ENCODE assay signal across 25 cellular contexts in genomic region chr17:39894681-39895376, GRCh38. TPM values are rescaled to one million over a fixed set of nuclear protein-coding genes. Genes with fewer than 3 reads are reported as not detected.
DNase-seq lines count a peak whose midpoint lies in the region; ATAC-seq and TF ChIP-seq lines count a peak whose summit lies in the region.
"Had no signal": no experiment of that assay in that cellular context is flagged by ENCODE, and none has a peak within 500 bp of the region (broad histone marks: within the 10 kb centered on the region; RNA-seq: fewer than 3 reads in every experiment).

No MANE protein-coding gene starts in this region.

- intact Hi-C loops in activated CD4-positive, alpha-beta T cell treated with anti-CD3 and anti-CD28 coated beads for 36 hours (cut with DNase I, micrococcal nuclease) = no loop called here
- intact Hi-C loops in activated CD4-positive, alpha-beta memory T cell treated with anti-CD3 and anti-CD28 coated beads for 36 hours (cut with micrococcal nuclease) = no loop called here
- intact Hi-C loops in uterus (cut with DNase I; ENCODE audit: low total_unique reads) = no loop called here

- POLR2A ChIA-PET in activated CD4-positive, alpha-beta T cell treated with anti-CD3 and anti-CD28 coated beads for 36 hours (lab: Charles Lee) = interaction anchor here (0.5 to 0.7 kb wide), 3 partner anchors 19 to 76 kb away, joined by 3 to 17 read pairs (median 3); no protein-coding TSS in a partner anchor
- POLR2A ChIA-PET in activated CD4-positive, alpha-beta memory T cell treated with anti-CD3 and anti-CD28 coated beads for 36 hours (lab: Charles Lee) = interaction anchor here (0.5 to 1.3 kb wide), 5 partner anchors 20 to 667 kb away, joined by 3 to 4 read pairs (median 3); no protein-coding TSS in a partner anchor

- no peak for TF ChIP-seq POLR2A in uterus (IDR thresholded peaks at IDR 0.05)

- no peak for DNase-seq in activated CD4-positive, alpha-beta T cell treated with anti-CD3 and anti-CD28 coated beads for 36 hours
- DNase-seq in activated CD4-positive, alpha-beta T cell treated with anti-CD3 and anti-CD28 coated beads, Interleukin-2, amount 50 U/mL, for 4 hours = no peak
- DNase-seq in NAMALWA (ENCODE audit: low spot score) (peak; percentile 14), uterus (no peak), NCI-H1694 treated with DMSO at 0.1 percent for 48 hours (lab: John Stamatoyannopoulos, UW) (no peak), NCI-H146 treated with DMSO at 0.1 percent for 48 hours (lab: John Stamatoyannopoulos, UW; ENCODE audit: unreplicated experiment) (no peak)
- no peak for DNase-seq in activated CD4-positive, alpha-beta memory T cell treated with anti-CD3 and anti-CD28 coated beads for 36 hours
- DNase-seq: activated CD4-positive, alpha-beta T cell treated with anti-CD3 and anti-CD28 coated beads, Interleukin-2, amount 50 U/mL, for 48 hours; activated effector memory CD4-positive, alpha-beta T cell treated with anti-CD3 and anti-CD28 coated beads, Interleukin-2, amount 50 U/mL, for 16 hours; CD4-positive, alpha-beta memory T cell; DND-41; gastrocnemius medialis; Kasumi-1; left colon; mucosa of descending colon; NCI-H1417 treated with DMSO at 0.1 percent for 48 hours; NK-92 treated with Interleukin-12 subunit alpha and Interleukin-12 subunit beta, amount 100 ng/mL, for 24 hours; right cardiac atrium; Right ventricle myocardium superior; T1000; upper lobe of left lung had no signal

- H3K36me3 ChIP-seq in neutrophil (no peaks in the 10 kb centered on the region), uterus (no peaks in the 10 kb centered on the region)
- H3K36me3 ChIP-seq: gastrocnemius medialis, upper lobe of left lung had no signal

- H3K9me3 Mint-ChIP-seq in activated CD4-positive, alpha-beta T cell treated with anti-CD3 and anti-CD28 coated beads for 36 hours (ENCODE audit: low read depth) = no peaks in the 10 kb centered on the region
- no peaks in the 10 kb centered on the region for H3K9me3 Mint-ChIP-seq in activated CD4-positive, alpha-beta memory T cell treated with anti-CD3 and anti-CD28 coated beads for 36 hours
- H3K9me3 Mint-ChIP-seq: CD4-positive, alpha-beta memory T cell; stimulated activated naive CD8-positive, alpha-beta T cell treated with anti-CD3 and anti-CD28 coated beads, Interleukin-15, Interleukin-2, amounts not matched to agents 100 ng/mL and 50 ng/mL, for 24 hours had no signal

- no peaks in the 10 kb centered on the region for H3K27me3 Mint-ChIP-seq in activated CD4-positive, alpha-beta T cell treated with anti-CD3 and anti-CD28 coated beads for 36 hours
- peaks cover 2% of the 10 kb centered on the region for H3K27me3 Mint-ChIP-seq in activated CD4-positive, alpha-beta memory T cell treated with anti-CD3 and anti-CD28 coated beads for 36 hours
- H3K27me3 Mint-ChIP-seq: stimulated activated naive CD8-positive, alpha-beta T cell treated with anti-CD3 and anti-CD28 coated beads, Interleukin-15, Interleukin-2, amounts not matched to agents 100 ng/mL and 50 ng/mL, for 24 hours had no signal

- H3K4me3 ChIP-seq in neutrophil (ENCODE audit: low read depth in 1 of 2, low read length in 1 of 2) (no peak overlapping the region), uterus (no peak overlapping the region)
- H3K4me3 ChIP-seq: gastrocnemius medialis, mucosa of descending colon, upper lobe of left lung had no signal

- H3K9me3 ChIP-seq in neutrophil (no peaks in the 10 kb centered on the region), uterus (no peaks in the 10 kb centered on the region)
- H3K9me3 ChIP-seq: gastrocnemius medialis, mucosa of descending colon, upper lobe of left lung had no signal

- H3K4me1 ChIP-seq in neutrophil (ENCODE audit: control insufficient read depth in 1 of 2, insufficient read depth in 1 of 2, low read depth in 1 of 2, low read length in 1 of 2) = peaks cover 18% of the 10 kb centered on the region in 2 experiments
- H3K4me1 ChIP-seq in uterus = no peaks in the 10 kb centered on the region
- H3K4me1 ChIP-seq: gastrocnemius medialis, upper lobe of left lung had no signal

- H3K36me3 Mint-ChIP-seq in activated CD4-positive, alpha-beta T cell treated with anti-CD3 and anti-CD28 coated beads for 36 hours (ENCODE audit: low read depth) = no peaks in the 10 kb centered on the region
- H3K36me3 Mint-ChIP-seq in activated CD4-positive, alpha-beta memory T cell treated with anti-CD3 and anti-CD28 coated beads for 36 hours = no peaks in the 10 kb centered on the region
- H3K36me3 Mint-ChIP-seq: CD4-positive, alpha-beta memory T cell had no signal

- H3K27ac ChIP-seq in neutrophil (peak overlapping the region; percentile 45), uterus (no peak overlapping the region)
- H3K27ac ChIP-seq: epithelial cell of prostate, gastrocnemius medialis, upper lobe of left lung had no signal

- ATAC-seq in activated CD4-positive, alpha-beta T cell treated with anti-CD3 and anti-CD28 coated beads for 36 hours = peak; percentile 74
- ATAC-seq: gastrocnemius medialis, mucosa of descending colon, right cardiac atrium had no signal

- CTCF ChIA-PET in activated CD4-positive, alpha-beta T cell treated with anti-CD3 and anti-CD28 coated beads for 36 hours (lab: Charles Lee) = interaction anchor here (1.0 to 2.4 kb wide), 8 partner anchors 8 to 273 kb away, joined by 3 to 8 read pairs (median 4); partner anchors contain the start of gene MIEN1
- CTCF ChIA-PET in activated CD4-positive, alpha-beta memory T cell treated with anti-CD3 and anti-CD28 coated beads for 36 hours (lab: Charles Lee) = interaction anchor here (0.8 to 1.2 kb wide), 6 partner anchors 10 to 218 kb away, joined by 3 to 5 read pairs (median 4); partner anchors contain the start of gene PSMD3

- H3K4me1 Mint-ChIP-seq in activated CD4-positive, alpha-beta T cell treated with anti-CD3 and anti-CD28 coated beads for 36 hours = peaks cover 8% of the 10 kb centered on the region
- peaks cover 10% of the 10 kb centered on the region for H3K4me1 Mint-ChIP-seq in activated CD4-positive, alpha-beta memory T cell treated with anti-CD3 and anti-CD28 coated beads for 36 hours (ENCODE audit: low read depth)

- peaks cover 32% of the 10 kb centered on the region for H3K27me3 ChIP-seq in neutrophil
- peaks cover 0 to 6% of the 10 kb centered on the region in 2 donors for H3K27me3 ChIP-seq in uterus
- H3K27me3 ChIP-seq: upper lobe of left lung had no signal

- TF ChIP-seq CTCF in neutrophil (IDR thresholded peaks at IDR 0.05) = no peak
- no peak for TF ChIP-seq CTCF in uterus (IDR thresholded peaks at IDR 0.05)

- H3K4me3 Mint-ChIP-seq in activated CD4-positive, alpha-beta T cell treated with anti-CD3 and anti-CD28 coated beads for 36 hours = no peak overlapping the region
- no peak overlapping the region for H3K4me3 Mint-ChIP-seq in activated CD4-positive, alpha-beta memory T cell treated with anti-CD3 and anti-CD28 coated beads for 36 hours
- H3K4me3 Mint-ChIP-seq: CD4-positive, alpha-beta memory T cell; stimulated activated naive CD8-positive, alpha-beta T cell treated with anti-CD3 and anti-CD28 coated beads, Interleukin-15, Interleukin-2, amounts not matched to agents 100 ng/mL and 50 ng/mL, for 24 hours had no signal

- H3K27ac Mint-ChIP-seq in activated CD4-positive, alpha-beta T cell treated with anti-CD3 and anti-CD28 coated beads for 36 hours = peak overlapping the region; percentile 59
- H3K27ac Mint-ChIP-seq in activated CD4-positive, alpha-beta memory T cell treated with anti-CD3 and anti-CD28 coated beads for 36 hours = peak overlapping the region; percentile 83
- H3K27ac Mint-ChIP-seq: stimulated activated naive CD8-positive, alpha-beta T cell treated with anti-CD3 and anti-CD28 coated beads, Interleukin-15, Interleukin-2, amounts not matched to agents 100 ng/mL and 50 ng/mL, for 24 hours had no signal

RNA-seq across cellular contexts. Expression of gene GSDMB, which starts 23.6 kb away (rescaled TPM):
- total RNA-seq in activated CD4-positive, alpha-beta T cell treated with anti-CD3 and anti-CD28 coated beads for 36 hours = 10 to 100 TPM; 17.7 to 18.5 TPM
- total RNA-seq in activated CD4-positive, alpha-beta memory T cell treated with anti-CD3 and anti-CD28 coated beads for 36 hours = 10 to 100 TPM; 26.4 to 30.2 TPM
- 10 to 100 TPM in 2 of 4 donors, 1 to 10 TPM in 1, under 1 TPM in 1; 0.29 to 12.6 (median 6.4) TPM for total RNA-seq in uterus

RNA-seq across cellular contexts. Expression of gene ZPBP2, which starts 26.8 kb away (rescaled TPM):
- total RNA-seq in activated CD4-positive, alpha-beta T cell treated with anti-CD3 and anti-CD28 coated beads for 36 hours = under 1 TPM; 0.19 to 0.34 TPM
- 1 to 10 TPM in 1 of 2 experiments, under 1 TPM in 1; 0.61 to 1.0 TPM for total RNA-seq in activated CD4-positive, alpha-beta memory T cell treated with anti-CD3 and anti-CD28 coated beads for 36 hours
- not detected for total RNA-seq in uterus
- total RNA-seq: gastrocnemius medialis, left colon, mucosa of descending colon, omental fat pad, right cardiac atrium, Right ventricle myocardium superior, upper lobe of left lung had no signal

RNA-seq across cellular contexts. Expression of gene IKZF3, which starts 30.7 kb away (rescaled TPM):
- total RNA-seq in activated CD4-positive, alpha-beta T cell treated with anti-CD3 and anti-CD28 coated beads for 36 hours = 10 to 100 TPM; 37.6 to 50.4 TPM
- 10 to 100 TPM; 51.2 to 52.0 TPM for total RNA-seq in activated CD4-positive, alpha-beta memory T cell treated with anti-CD3 and anti-CD28 coated beads for 36 hours
- total RNA-seq in uterus = 1 to 10 TPM in 3 of 4 donors, under 1 TPM in 1; 0.88 to 2.1 (median 1.6) TPM

RNA-seq across cellular contexts. Expression of gene ORMDL3, which starts 32.6 kb away (rescaled TPM):
- 10 to 100 TPM; 46.8 to 64.9 TPM for total RNA-seq in activated CD4-positive, alpha-beta T cell treated with anti-CD3 and anti-CD28 coated beads for 36 hours
- 10 to 100 TPM; 53.7 to 58.3 TPM for total RNA-seq in activated CD4-positive, alpha-beta memory T cell treated with anti-CD3 and anti-CD28 coated beads for 36 hours
- 10 to 100 TPM; 15.9 to 71.5 (median 42.9) TPM for total RNA-seq in uterus

RNA-seq across cellular contexts. Expression of gene LRRC3C, which starts 32.7 kb away (rescaled TPM):
- not detected for total RNA-seq in activated CD4-positive, alpha-beta T cell treated with anti-CD3 and anti-CD28 coated beads for 36 hours
- not detected for total RNA-seq in activated CD4-positive, alpha-beta memory T cell treated with anti-CD3 and anti-CD28 coated beads for 36 hours
- total RNA-seq in uterus = under 1 TPM in 1 of 4 donors, not detected in 3; 0.52 TPM
- total RNA-seq: CD4-positive, alpha-beta memory T cell; gastrocnemius medialis; left colon; mucosa of descending colon; omental fat pad; right cardiac atrium; Right ventricle myocardium superior; upper lobe of left lung had no signal

Comparison
In these comparisons a context has a peak if more than half of its experiments do, and no peak if none do; other contexts are left out.
1. RNA of gene IKZF3, which starts 30.7 kb away (total RNA-seq): 51.2 to 52.0 TPM in activated CD4-positive, alpha-beta memory T cell treated with anti-CD3 and anti-CD28 coated beads for 36 hours and 37.6 to 50.4 TPM in activated CD4-positive, alpha-beta T cell treated with anti-CD3 and anti-CD28 coated beads for 36 hours; 0.88 to 2.1 TPM in uterus; every median in the first group is over 10 times any median in the second.